In genomic region chr15:71512281-71513016, GRCh38 we compare ENCODE assay signal across 13 cellular contexts.
DNase-seq lines count a peak whose midpoint lies in the region; ATAC-seq and TF ChIP-seq lines count a peak whose summit lies in the region.
"Had no signal": no experiment of that assay in that cellular context is flagged by ENCODE, and none has a peak within 500 bp of the region (broad histone marks: within the 10 kb centered on the region; RNA-seq: fewer than 3 reads in every experiment).

No MANE protein-coding gene starts in this region.

- peak overlapping the region in 1 of 2 donors; percentile 17 for H3K4me3 ChIP-seq in ascending aorta

- ATAC-seq in GM21367 (IDR thresholded peaks at IDR 0.05; ENCODE audit: unreplicated experiment), result no peak
- ATAC-seq: activated CD4-positive, CD25-positive, alpha-beta regulatory T cell treated with anti-CD3 and anti-CD28 coated beads, Interleukin-2, amount 50 U/mL, for 24 hours; left cardiac atrium had no signal

- H3K36me3 ChIP-seq in ascending aorta, result no peaks in the 10 kb centered on the region

- TF ChIP-seq RAD21 in Ishikawa (IDR thresholded peaks at IDR 0.05; ENCODE audit: low read depth), result no peak

- TF ChIP-seq CTCF in ascending aorta (IDR thresholded peaks at IDR 0.05), result no peak

- peaks cover 3 to 12% of the 10 kb centered on the region in 2 donors for H3K4me1 ChIP-seq in ascending aorta

- no peak for TF ChIP-seq EP300 in Ishikawa (IDR thresholded peaks at IDR 0.05; ENCODE audit: borderline replicate concordance)

- DNase-seq in NCI-H748 (lab: John Stamatoyannopoulos, UW; ENCODE audit: unreplicated experiment) (peak; percentile 90), left kidney (ENCODE audit: low read depth, low spot score) (peak; percentile 81), smooth muscle cell of the brain vasculature (ENCODE audit: low read depth, low spot score) (peak; percentile 55), NCI-H2171 (lab: John Stamatoyannopoulos, UW) (no peak), ascending aorta (ENCODE audit: low spot score in 2 of 2) (no peak)
- DNase-seq: hypothalamus, left cardiac atrium, NCI-H1694, posterior cingulate gyrus had no signal

- no peaks in the 10 kb centered on the region for H3K27me3 ChIP-seq in ascending aorta

- H3K9me3 ChIP-seq in ascending aorta, result no peaks in the 10 kb centered on the region

- no peak overlapping the region for H3K27ac ChIP-seq in ascending aorta
- H3K27ac ChIP-seq: KMS-11 had no signal

- intact Hi-C loops in ascending aorta (cut with DNase I), result no loop called here

TF ChIP-seq in Ishikawa, 13 proteins besides CTCF, POLR2A, EP300 and RAD21:
- TF ChIP-seq TEAD4 (IDR thresholded peaks at IDR 0.05) (0 out of 2 replicates have a peak, but pooled peaks have one; percentile 33), NFIC (IDR thresholded peaks at IDR 0.05) (0 out of 2 replicates have a peak, but pooled peaks have one; percentile 9), FOXM1 (IDR thresholded peaks at IDR 0.05; ENCODE audit: borderline replicate concordance, low read depth) (no peak)

Comparison
In these comparisons a context has a peak if more than half of its experiments do, and no peak if none do; other contexts are left out.
1. DNase-seq: peak in NCI-H748 (single experiment), left kidney (single experiment) and smooth muscle cell of the brain vasculature (single experiment); none in NCI-H2171 (single experiment) and ascending aorta (0 of 2).